In genomic region chr19:29690842-29691241, GRCh38 we compare ENCODE assay signal across 9 cellular contexts. TPM values are rescaled to one million over a fixed set of nuclear protein-coding genes. Genes with fewer than 3 reads are reported as not detected.
DNase-seq lines count a peak whose midpoint lies in the region; ATAC-seq lines count a peak whose summit lies in the region.
"Had no signal": no experiment of that assay in that cellular context is flagged by ENCODE, and none has a peak within 500 bp of the region (broad histone marks: within the 10 kb centered on the region; RNA-seq: fewer than 3 reads in every experiment).

No MANE protein-coding gene starts in this region.

- DNase-seq in activated T-cell treated with anti-CD3 and anti-CD28 coated beads for 24 hours (ENCODE audit: low read depth) = peak; percentile 56
- no peak for DNase-seq in activated T-cell treated with anti-CD3 and anti-CD28 coated beads, Interleukin-2, amount 50 U/mL, for 1 hour
- peak; percentile 75 for DNase-seq in NAMALWA (ENCODE audit: low spot score)
- peak; percentile 78 for DNase-seq in activated CD8-positive, alpha-beta memory T cell treated with anti-CD3 and anti-CD28 coated beads, Interleukin-2, amount 10 ng/mL, durations not matched to agents 7 days and 5 days
- DNase-seq in glomerular visceral epithelial cell (ENCODE audit: extremely low spot score) = peak; percentile 15
- DNase-seq in stimulated activated naive B cell treated with anti-CD40 and anti-IgM and Interleukin-4, amounts not matched to agents 10 μg/mL and 1 μg/mL and 100 μg/mL, for 72 hours = no peak
- DNase-seq in ureter (ENCODE audit: low spot score) = no peak

- H3K4me1 Mint-ChIP-seq in activated CD8-positive, alpha-beta memory T cell treated with anti-CD3 and anti-CD28 coated beads, Interleukin-2, amount 10 ng/mL, durations not matched to agents 7 days and 5 days = peaks cover 38% of the 10 kb centered on the region
- peaks cover 24 to 41% of the 10 kb centered on the region in 2 donors for H3K4me1 Mint-ChIP-seq in stimulated activated naive B cell treated with anti-CD40 and anti-IgM and Interleukin-4, amounts not matched to agents 10 μg/mL and 1 μg/mL and 100 μg/mL, for 72 hours

- H3K4me3 Mint-ChIP-seq in activated CD8-positive, alpha-beta memory T cell treated with anti-CD3 and anti-CD28 coated beads, Interleukin-2, amount 10 ng/mL, durations not matched to agents 7 days and 5 days = no peak overlapping the region
- H3K4me3 Mint-ChIP-seq in stimulated activated naive B cell treated with anti-CD40 and anti-IgM and Interleukin-4, amounts not matched to agents 10 μg/mL and 1 μg/mL and 100 μg/mL, for 72 hours = no peak overlapping the region
- H3K4me3 Mint-ChIP-seq: dendritic cell treated with granulocyte-macrophage colony-stimulating factor and Interleukin-4, amounts not matched to agents 40 ng/mL and 50 ng/mL, for 4 days had no signal

- ATAC-seq in activated CD8-positive, alpha-beta memory T cell treated with anti-CD3 and anti-CD28 coated beads, Interleukin-2, amount 10 ng/mL, durations not matched to agents 7 days and 5 days = peak; percentile 80
- ATAC-seq in stimulated activated naive B cell treated with anti-CD40 and anti-IgM and Interleukin-4, amounts not matched to agents 10 μg/mL and 1 μg/mL and 100 μg/mL, for 72 hours (replicated peaks) = peak; percentile 41 to 49
- no peak for ATAC-seq in HG02884 (IDR thresholded peaks at IDR 0.05; ENCODE audit: unreplicated experiment)

- H3K27me3 Mint-ChIP-seq in activated CD8-positive, alpha-beta memory T cell treated with anti-CD3 and anti-CD28 coated beads, Interleukin-2, amount 10 ng/mL, durations not matched to agents 7 days and 5 days = no peaks in the 10 kb centered on the region
- H3K27me3 Mint-ChIP-seq in stimulated activated naive B cell treated with anti-CD40 and anti-IgM and Interleukin-4, amounts not matched to agents 10 μg/mL and 1 μg/mL and 100 μg/mL, for 72 hours = peaks cover 0 to 5% of the 10 kb centered on the region in 2 donors

- CTCF ChIA-PET in activated CD8-positive, alpha-beta memory T cell treated with anti-CD3 and anti-CD28 coated beads, Interleukin-2, amount 10 ng/mL, durations not matched to agents 7 days and 5 days (lab: Charles Lee) = interaction anchor here (0.6 to 8.3 kb wide), 18 partner anchors 9 to 93 kb away, joined by 3 to 193 read pairs (median 6); partner anchors contain the start of genes C19orf12, PLEKHF1 and POP4

- peaks cover 10% of the 10 kb centered on the region for H3K36me3 Mint-ChIP-seq in activated CD8-positive, alpha-beta memory T cell treated with anti-CD3 and anti-CD28 coated beads, Interleukin-2, amount 10 ng/mL, durations not matched to agents 7 days and 5 days
- peaks cover 4 to 6% of the 10 kb centered on the region in 2 donors for H3K36me3 Mint-ChIP-seq in stimulated activated naive B cell treated with anti-CD40 and anti-IgM and Interleukin-4, amounts not matched to agents 10 μg/mL and 1 μg/mL and 100 μg/mL, for 72 hours

- peaks cover 4% of the 10 kb centered on the region for H3K9me3 Mint-ChIP-seq in activated CD8-positive, alpha-beta memory T cell treated with anti-CD3 and anti-CD28 coated beads, Interleukin-2, amount 10 ng/mL, durations not matched to agents 7 days and 5 days (ENCODE audit: low read depth)
- H3K9me3 Mint-ChIP-seq in stimulated activated naive B cell treated with anti-CD40 and anti-IgM and Interleukin-4, amounts not matched to agents 10 μg/mL and 1 μg/mL and 100 μg/mL, for 72 hours = peaks cover 3 to 5% of the 10 kb centered on the region in 2 donors
- H3K9me3 Mint-ChIP-seq: dendritic cell treated with granulocyte-macrophage colony-stimulating factor and Interleukin-4, amounts not matched to agents 40 ng/mL and 50 ng/mL, for 4 days had no signal

- H3K27ac Mint-ChIP-seq in activated CD8-positive, alpha-beta memory T cell treated with anti-CD3 and anti-CD28 coated beads, Interleukin-2, amount 10 ng/mL, durations not matched to agents 7 days and 5 days = peak overlapping the region; percentile 72
- peak overlapping the region; percentile 37 for H3K27ac Mint-ChIP-seq in stimulated activated naive B cell treated with anti-CD40 and anti-IgM and Interleukin-4, amounts not matched to agents 10 μg/mL and 1 μg/mL and 100 μg/mL, for 72 hours
- H3K27ac Mint-ChIP-seq: dendritic cell treated with granulocyte-macrophage colony-stimulating factor and Interleukin-4, amounts not matched to agents 40 ng/mL and 50 ng/mL, for 4 days had no signal

RNA-seq across cellular contexts. Expression of gene C19orf12, which starts 24.2 kb away (rescaled TPM):
- 10 to 100 TPM; 43.6 to 44.1 TPM for total RNA-seq in activated CD8-positive, alpha-beta memory T cell treated with anti-CD3 and anti-CD28 coated beads, Interleukin-2, amount 10 ng/mL, durations not matched to agents 7 days and 5 days
- total RNA-seq in ureter = 25.4 TPM

RNA-seq across cellular contexts. Expression of gene PLEKHF1, which starts 25.6 kb away (rescaled TPM):
- total RNA-seq in activated CD8-positive, alpha-beta memory T cell treated with anti-CD3 and anti-CD28 coated beads, Interleukin-2, amount 10 ng/mL, durations not matched to agents 7 days and 5 days = 10 to 100 TPM; 42.4 to 64.1 TPM
- total RNA-seq in ureter = 27.1 TPM

Comparison
In these comparisons a context has a peak if more than half of its experiments do, and no peak if none do; other contexts are left out.
1. DNase-seq: peak in activated T-cell treated with anti-CD3 and anti-CD28 coated beads for 24 hours (single experiment), NAMALWA (single experiment), activated CD8-positive, alpha-beta memory T cell treated with anti-CD3 and anti-CD28 coated beads, Interleukin-2, amount 10 ng/mL, durations not matched to agents 7 days and 5 days (single experiment) and glomerular visceral epithelial cell (single experiment); none in activated T-cell treated with anti-CD3 and anti-CD28 coated beads, Interleukin-2, amount 50 U/mL, for 1 hour (single experiment), stimulated activated naive B cell treated with anti-CD40 and anti-IgM and Interleukin-4, amounts not matched to agents 10 μg/mL and 1 μg/mL and 100 μg/mL, for 72 hours (single experiment) and ureter (single experiment).